Comparison of ENCODE assay signal across 28 cellular contexts in genomic region chr11:23555085-23555484, GRCh38.
DNase-seq lines count a peak whose midpoint lies in the region; ATAC-seq, FAIRE-seq and TF ChIP-seq lines count a peak whose summit lies in the region.
"Had no signal": no experiment of that assay in that cellular context is flagged by ENCODE, and none has a peak within 500 bp of the region (broad histone marks: within the 10 kb centered on the region; RNA-seq: fewer than 3 reads in every experiment).

No MANE protein-coding gene starts in this region.

- DNase-seq in AG08395 (ENCODE audit: low spot score) (peak; percentile 2), HTR-8/SVneo (ENCODE audit: insufficient read length, low spot score) (peak; percentile 2), cardiac fibroblast (ENCODE audit: low read depth in 2 of 2) (peak; percentile 12 to 73), foreskin melanocyte (peak; percentile 33), HT-29 (ENCODE audit: low spot score) (no peak), ovary (no peak), D721Med (ENCODE audit: insufficient read length, low spot score) (no peak)
- DNase-seq: activated CD8-positive, alpha-beta T cell treated with anti-CD3 and anti-CD28 coated beads, Interleukin-2, amount 10 ng/mL, durations not matched to agents 7 days and 5 days; activated naive CD4-positive, alpha-beta T cell treated with anti-CD3 and anti-CD28 coated beads, Interleukin-2, amount 50 U/mL, for 16 hours; activated T-cell treated with anti-CD3 and anti-CD28 coated beads, Interleukin-2, amount 50 U/mL, for 24 hours; C1 segment of cervical spinal cord; GDM1; head of caudate nucleus; Kasumi-1; left lung; midbrain; NCI-H1092 treated with DMSO at 0.1 percent for 48 hours; NCI-H2029; NCI-H446 treated with DMSO at 0.1 percent for 48 hours; nephron progenitor cell; sigmoid colon; SK-N-SH; stimulated activated CD4-positive, alpha-beta T cell treated with anti-CD3 and anti-CD28 coated beads, Interleukin-2, amount 100 ng/mL, for 24 hours; stimulated activated naive B cell treated with anti-CD40 and anti-IgM and Interleukin-4, amounts not matched to agents 10 μg/mL and 1 μg/mL and 100 μg/mL, for 72 hours; testis had no signal

- 61 to 67% (median 66%) methylated on average over 1 of the region's 1 CpG for WGBS in ovary, 3 donors

- TF ChIP-seq POLR2A in ovary (IDR thresholded peaks at IDR 0.05): no peak

- no peak overlapping the region for H3K27ac ChIP-seq in ovary
- H3K27ac ChIP-seq: A549, left lung, sigmoid colon, testis had no signal

- no peak for ATAC-seq in HG02642 (IDR thresholded peaks at IDR 0.05; ENCODE audit: poor library complexity, unreplicated experiment)
- ATAC-seq: A549; activated CD8-positive, alpha-beta T cell treated with anti-CD3 and anti-CD28 coated beads, Interleukin-2, amount 10 ng/mL, durations not matched to agents 7 days and 5 days; stimulated activated naive B cell treated with anti-CD40 and anti-IgM and Interleukin-4, amounts not matched to agents 10 μg/mL and 1 μg/mL and 100 μg/mL, for 72 hours had no signal

- no peak for TF ChIP-seq CTCF in cardiac fibroblast (IDR thresholded peaks at IDR 0.05; ENCODE audit: low read depth, low read length)
- TF ChIP-seq CTCF in ovary (IDR thresholded peaks at IDR 0.05): no peak
- no peak for TF ChIP-seq CTCF in D721Med (IDR thresholded peaks at IDR 0.05; ENCODE audit: insufficient read depth, missing control alignments)

- no peak overlapping the region for H3K4me3 ChIP-seq in cardiac fibroblast (replicated peaks in 1 of 2; ENCODE audit: low read depth in 2 of 2, low read length in 2 of 2)
- H3K4me3 ChIP-seq in ovary: no peak overlapping the region
- H3K4me3 ChIP-seq: A549, left lung, sigmoid colon, testis had no signal

- no peaks in the 10 kb centered on the region for H3K9me3 ChIP-seq in ovary
- H3K9me3 ChIP-seq: A549, left lung, sigmoid colon, SK-N-SH, testis had no signal

- intact Hi-C loops in ovary (cut with DNase I): loop anchor here in 1 of 4 donors (1.0 kb wide), 1 partner anchor 9 kb away; no protein-coding TSS in a partner anchor

- H3K4me1 ChIP-seq in ovary (ENCODE audit: insufficient read depth): no peaks in the 10 kb centered on the region
- H3K4me1 ChIP-seq: A549, left lung, sigmoid colon, testis had no signal

- no peak for TF ChIP-seq EP300 in ovary (IDR thresholded peaks at IDR 0.05)

- FAIRE-seq in HTR-8/SVneo (lab: Jason Lieb, UNC) (no peak), D721Med (lab: Jason Lieb, UNC) (no peak)
- FAIRE-seq: A549, colon had no signal

- no peaks in the 10 kb centered on the region for H3K36me3 ChIP-seq in ovary
- H3K36me3 ChIP-seq: left lung, sigmoid colon had no signal

- no peaks in the 10 kb centered on the region for H3K27me3 ChIP-seq in ovary
- H3K27me3 ChIP-seq: left lung, sigmoid colon, testis had no signal

Comparison
In these comparisons a context has a peak if more than half of its experiments do, and no peak if none do; other contexts are left out.
1. DNase-seq: peak in AG08395 (single experiment), HTR-8/SVneo (single experiment), cardiac fibroblast (2 of 2) and foreskin melanocyte (single experiment); none in HT-29 (single experiment), ovary (0 of 5) and D721Med (single experiment).